In genomic region chr7:122552769-122553168, GRCh38 we compare ENCODE assay signal across 5 cellular contexts.
"Had no signal": no experiment of that assay in that cellular context is flagged by ENCODE, and none has a peak within 500 bp of the region (broad histone marks: within the 10 kb centered on the region; RNA-seq: fewer than 3 reads in every experiment).

No MANE protein-coding gene starts in this region.

- ATAC-seq: GM23338, HepG2 had no signal

- DNase-seq: H9, HCEC 1CT, KBM-7 had no signal
